23 cellular contexts compared by ENCODE assay signal in the genomic region with DNA sequence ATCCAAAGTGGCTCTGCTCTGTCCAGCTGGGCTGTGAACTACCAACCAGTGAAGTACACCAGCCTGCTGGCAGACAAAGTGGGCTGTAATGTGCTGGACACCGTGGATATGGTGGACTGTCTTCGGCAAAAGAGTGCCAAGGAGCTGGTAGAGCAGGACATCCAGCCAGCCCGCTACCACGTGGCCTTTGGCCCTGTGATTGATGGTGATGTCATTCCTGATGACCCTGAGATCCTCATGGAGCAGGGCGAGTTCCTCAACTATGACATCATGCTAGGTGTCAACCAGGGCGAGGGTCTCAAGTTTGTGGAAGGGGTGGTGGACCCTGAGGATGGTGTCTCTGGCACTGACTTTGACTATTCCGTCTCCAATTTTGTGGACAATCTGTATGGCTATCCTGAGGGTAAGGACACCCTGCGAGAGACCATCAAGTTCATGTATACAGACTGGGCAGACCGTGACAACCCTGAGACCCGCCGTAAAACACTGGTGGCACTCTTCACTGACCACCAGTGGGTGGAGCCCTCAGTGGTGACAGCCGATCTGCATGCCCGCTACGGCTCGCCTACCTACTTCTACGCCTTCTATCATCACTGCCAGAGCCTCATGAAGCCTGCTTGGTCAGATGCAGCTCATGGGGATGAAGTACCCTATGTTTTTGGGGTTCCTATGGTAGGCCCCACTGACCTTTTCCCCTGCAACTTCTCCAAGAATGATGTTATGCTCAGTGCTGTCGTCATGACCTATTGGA. TPM values are rescaled to one million over a fixed set of nuclear protein-coding genes. Genes with fewer than 3 reads are reported as not detected.
DNase-seq lines count a peak whose midpoint lies in the region; ATAC-seq, FAIRE-seq and TF ChIP-seq lines count a peak whose summit lies in the region.
"Had no signal": no experiment of that assay in that cellular context is flagged by ENCODE, and none has a peak within 500 bp of the region (broad histone marks: within the 10 kb centered on the region; RNA-seq: fewer than 3 reads in every experiment).

No MANE protein-coding gene starts in this region.

- no peak for TF ChIP-seq POLR2A in thyroid gland (IDR thresholded peaks at IDR 0.05)
- TF ChIP-seq POLR2A in esophagus squamous epithelium (IDR thresholded peaks at IDR 0.05), result no peak

- H3K27me3 ChIP-seq in GM23338 (ENCODE audit: insufficient read depth) (no peaks in the 10 kb centered on the region), thyroid gland (no peaks in the 10 kb centered on the region), esophagus squamous epithelium (no peaks in the 10 kb centered on the region)
- H3K27me3 ChIP-seq: BE2C had no signal

- no peaks in the 10 kb centered on the region for H3K36me3 ChIP-seq in GM23338 (ENCODE audit: insufficient read depth)
- no peaks in the 10 kb centered on the region for H3K36me3 ChIP-seq in thyroid gland
- no peaks in the 10 kb centered on the region for H3K36me3 ChIP-seq in esophagus squamous epithelium
- H3K36me3 ChIP-seq: BE2C, HAP-1 had no signal

- H4K20me1 ChIP-seq in GM23338 (replicated peaks; ENCODE audit: insufficient read depth), result no peaks in the 10 kb centered on the region

- no peak for DNase-seq in HTR-8/SVneo (ENCODE audit: insufficient read length, low spot score)
- DNase-seq in caudate nucleus (lab: John Stamatoyannopoulos, UW), result peak in 7 of 61 donors; percentile 1 to 25 (median 12)
- no peak for DNase-seq in memory B cell (ENCODE audit: low spot score in 2 of 2)
- DNase-seq in GM23338 (ENCODE audit: low spot score), result no peak
- no peak for DNase-seq in thyroid gland
- DNase-seq in esophagus squamous epithelium (lab: John Stamatoyannopoulos, UW), result no peak
- DNase-seq: BE2C; CD8-positive, alpha-beta T cell; COR-L47; DMS153; DMS79 treated with DMSO at 0.1 percent for 48 hours; GDM1; HFFc6; IMR-90; KBM-7 had no signal

- no peaks in the 10 kb centered on the region for H3K27me3 Mint-ChIP-seq in memory B cell
- H3K27me3 Mint-ChIP-seq in GM23338 (ENCODE audit: insufficient read depth, low read depth, poor library complexity), result peaks cover 15% of the 10 kb centered on the region

- WGBS in thyroid gland, 2 donors, result 96 to 97% methylated on average over 2 to 5 of the region's 17 CpGs
- 87 to 100% methylated on average over 1 to 11 of the region's 17 CpGs for WGBS in esophagus squamous epithelium, 2 donors

- no peak overlapping the region for H2AFZ ChIP-seq in GM23338

- no peaks in the 10 kb centered on the region for H3K9me2 ChIP-seq in GM23338 (ENCODE audit: insufficient read depth)

- H3K4me1 Mint-ChIP-seq in memory B cell (peaks cover 11% of the 10 kb centered on the region), GM23338 (peaks cover 31% of the 10 kb centered on the region)

- H3K9me3 Mint-ChIP-seq in memory B cell (no peaks in the 10 kb centered on the region), GM23338 (no peaks in the 10 kb centered on the region)
- H3K9me3 Mint-ChIP-seq: CD8-positive, alpha-beta T cell; HFFc6 had no signal

- no peak overlapping the region for H3K4me3 ChIP-seq in GM23338
- no peak overlapping the region for H3K4me3 ChIP-seq in thyroid gland (replicated peaks in 1 of 3)
- H3K4me3 ChIP-seq in esophagus squamous epithelium, result no peak overlapping the region
- H3K4me3 ChIP-seq: A549, HAP-1 had no signal

- intact Hi-C loops in thyroid gland (cut with DNase I), result loop anchor here (10.0 kb wide), 1 partner anchor 172 kb away; no protein-coding TSS in a partner anchor
- intact Hi-C loops in esophagus squamous epithelium (cut with DNase I), result loop anchor here (10.0 kb wide), 1 partner anchor 182 kb away; no protein-coding TSS in a partner anchor

- H3F3A ChIP-seq in GM23338 (replicated peaks; ENCODE audit: low read depth), result no peaks in the 10 kb centered on the region

- H3K4me1 ChIP-seq in GM23338 (ENCODE audit: insufficient read depth) (no peaks in the 10 kb centered on the region), thyroid gland (no peaks in the 10 kb centered on the region), esophagus squamous epithelium (no peaks in the 10 kb centered on the region)
- H3K4me1 ChIP-seq: A549, BE2C, HAP-1 had no signal

- H3K9me3 ChIP-seq in thyroid gland, result no peaks in the 10 kb centered on the region
- no peaks in the 10 kb centered on the region for H3K9me3 ChIP-seq in esophagus squamous epithelium
- H3K9me3 ChIP-seq: A549, BE2C, HAP-1 had no signal

- H3K4me2 ChIP-seq in GM23338, result no peak overlapping the region
- H3K4me2 ChIP-seq: A549 had no signal

- ATAC-seq in memory B cell (ENCODE audit: low read depth) (no peak), GM23338 (no peak), HG03039 (IDR thresholded peaks at IDR 0.05; ENCODE audit: unreplicated experiment) (no peak)
- ATAC-seq: A549; CD8-positive, alpha-beta T cell had no signal

- FAIRE-seq in HTR-8/SVneo (lab: Jason Lieb, UNC), result peak; percentile 90
- FAIRE-seq: D721Med, H1 had no signal

- H3K27ac Mint-ChIP-seq in memory B cell (peak overlapping the region; percentile 65), GM23338 (no peak overlapping the region)
- H3K27ac Mint-ChIP-seq: CD8-positive, alpha-beta T cell; HFFc6 had no signal

- no peaks in the 10 kb centered on the region for H3K79me2 ChIP-seq in GM23338 (replicated peaks; ENCODE audit: insufficient read depth)

- peak overlapping the region; percentile 76 for H3K27ac ChIP-seq in caudate nucleus (ENCODE audit: low read depth, low read length)
- H3K27ac ChIP-seq in GM23338 (ENCODE audit: low read depth), result no peak overlapping the region
- H3K27ac ChIP-seq in thyroid gland, result no peak overlapping the region
- no peak overlapping the region for H3K27ac ChIP-seq in esophagus squamous epithelium
- H3K27ac ChIP-seq: A549, C4-2B, HL-60 had no signal

- peaks cover 7% of the 10 kb centered on the region for H3K36me3 Mint-ChIP-seq in memory B cell
- peaks cover 9% of the 10 kb centered on the region; the same call in 2 of the 3 replicates for H3K36me3 Mint-ChIP-seq in GM23338 (ENCODE audit: low read depth)

- no peak overlapping the region for H3K4me3 Mint-ChIP-seq in memory B cell
- no peak overlapping the region for H3K4me3 Mint-ChIP-seq in GM23338
- H3K4me3 Mint-ChIP-seq: CD8-positive, alpha-beta T cell; HFFc6 had no signal

- no peak for TF ChIP-seq CTCF in GM23338 (conservative IDR thresholded peaks at IDR 0.05; ENCODE audit: low read depth in 2 of 2)
- no peak for TF ChIP-seq CTCF in thyroid gland (IDR thresholded peaks at IDR 0.05)
- no peak for TF ChIP-seq CTCF in esophagus squamous epithelium (IDR thresholded peaks at IDR 0.05)

RNA-seq across cellular contexts. Expression of a gene that starts 22.6 kb away (rescaled TPM):
- 15.3 and 17.2 TPM in 2 replicates for total RNA-seq in GM23338 (2014; rRNA removed; shearing (Covaris generic))
- 4.5 and 5.2 TPM in 2 replicates for polyA plus RNA-seq in GM23338 (2016; fragmentation: Nextera tagmentation; extraction: Ambion mirVana)
- under 1 TPM; 0.13 to 0.46 (median 0.39) TPM for total RNA-seq in thyroid gland
- total RNA-seq in esophagus squamous epithelium, result under 1 TPM in 3 of 4 donors, not detected in 1; 0.21 to 0.38 (median 0.23) TPM

RNA-seq across cellular contexts. Expression of a gene that starts 48.8 kb away (rescaled TPM):
- 35.2 and 40.6 TPM in 2 replicates for total RNA-seq in GM23338 (2014; rRNA removed; shearing (Covaris generic))
- polyA plus RNA-seq in GM23338 (2016; fragmentation: Nextera tagmentation; extraction: Ambion mirVana), result 6.9 and 7.1 TPM in 2 replicates
- total RNA-seq in thyroid gland (10 to 100 TPM; 31.3 to 50.5 (median 42.9) TPM), esophagus squamous epithelium (10 to 100 TPM; 19.9 to 34.0 (median 24.3) TPM)

RNA-seq across cellular contexts. Expression of a gene that starts 55.8 kb away (rescaled TPM):
- total RNA-seq in GM23338 (2014; rRNA removed; shearing (Covaris generic)), result 0.14 TPM in 1 of 2 replicates, not detected in the other
- not detected in 2 replicates for polyA plus RNA-seq in GM23338 (2016; fragmentation: Nextera tagmentation; extraction: Ambion mirVana)
- total RNA-seq in thyroid gland (not detected), esophagus squamous epithelium (under 1 TPM in 2 of 4 donors, not detected in 2; 0.19 to 0.32 TPM)
- total RNA-seq: CD8-positive, alpha-beta T cell; H1; HFFc6; IMR-90 had no signal
- polyA plus RNA-seq: AG04450, IMR-90 had no signal

RNA-seq across cellular contexts. Expression of a gene that starts 55.8 kb away (rescaled TPM):
- not detected in 2 replicates for total RNA-seq in GM23338 (2014; rRNA removed; shearing (Covaris generic))
- polyA plus RNA-seq in GM23338 (2016; fragmentation: Nextera tagmentation; extraction: Ambion mirVana), result 0.26 and 0.31 TPM in 2 replicates
- total RNA-seq in thyroid gland (10 to 100 TPM in 1 of 4 donors, 1 to 10 TPM in 3; 2.1 to 14.8 (median 4.8) TPM), esophagus squamous epithelium (10 to 100 TPM in 2 of 4 donors, 1 to 10 TPM in 2; 4.3 to 15.5 (median 8.8) TPM)
- total RNA-seq: H1, IMR-90 had no signal
- polyA plus RNA-seq: AG04450, H1, IMR-90 had no signal

Comparison
In these comparisons a context has a peak if more than half of its experiments do, and no peak if none do; other contexts are left out.
1. RNA of a gene that starts 22.6 kb away (total RNA-seq): 15.3 to 17.2 TPM in GM23338; 0.13 to 0.46 TPM in thyroid gland and 0.21 to 0.38 TPM in esophagus squamous epithelium; every median in the first group is over 10 times any median in the second.